8 cellular contexts compared by ENCODE assay signal in the genomic region with DNA sequence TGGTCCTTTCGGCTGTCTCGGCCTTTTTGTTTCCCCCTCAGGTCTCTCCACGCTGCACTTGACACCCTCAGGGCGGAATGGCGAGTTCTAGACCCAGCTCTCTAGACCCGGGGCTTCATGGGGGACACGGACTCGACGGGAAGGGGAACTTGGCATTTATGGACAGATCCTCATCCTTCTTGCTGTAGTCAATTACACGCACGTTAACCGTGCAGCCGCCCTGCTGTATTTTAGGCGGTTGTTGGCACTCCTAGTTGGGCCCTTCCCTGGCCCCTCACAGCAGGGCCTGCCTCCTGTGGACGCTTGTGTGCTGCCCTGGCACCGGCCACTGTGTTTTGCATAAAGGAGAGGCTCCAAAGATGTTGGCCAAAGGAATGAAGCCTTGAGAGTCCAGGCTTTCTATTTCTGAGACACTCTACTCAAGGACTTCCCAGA.
DNase-seq lines count a peak whose midpoint lies in the region; ATAC-seq and TF ChIP-seq lines count a peak whose summit lies in the region.

No MANE protein-coding gene starts in this region.

- peaks cover 13% of the 10 kb centered on the region for H3K4me1 ChIP-seq in OCI-LY3 (ENCODE audit: low read length)

- TF ChIP-seq CTCF in 22Rv1 (IDR thresholded peaks at IDR 0.05), result no peak
- TF ChIP-seq CTCF in GM12875 (IDR thresholded peaks at IDR 0.05; ENCODE audit: borderline replicate concordance, insufficient read depth, low read depth, low read length), result no peak
- no peak for TF ChIP-seq CTCF in OCI-LY3 (IDR thresholded peaks at IDR 0.05; ENCODE audit: low read depth, low read length)
- TF ChIP-seq CTCF in cardiac fibroblast (IDR thresholded peaks at IDR 0.05; ENCODE audit: low read depth, low read length), result no peak

- peak overlapping the region; percentile 68 for H3K27ac ChIP-seq in 22Rv1
- H3K27ac ChIP-seq in OCI-LY3 (ENCODE audit: low read length), result no peak overlapping the region
- H3K27ac ChIP-seq in layer of hippocampus (ENCODE audit: low read depth, low read length), result peak overlapping the region; percentile 79

- peaks cover 44% of the 10 kb centered on the region for H3K79me2 ChIP-seq in OCI-LY3 (ENCODE audit: low read length)

- H3K36me3 Mint-ChIP-seq in stimulated activated naive B cell treated with anti-CD40 and anti-IgM and Interleukin-4, amounts not matched to agents 10 μg/mL and 1 μg/mL and 100 μg/mL, for 72 hours, result peaks cover 4 to 12% of the 10 kb centered on the region in 2 donors

- peak overlapping the region; percentile 56 for H3K27ac Mint-ChIP-seq in stimulated activated naive B cell treated with anti-CD40 and anti-IgM and Interleukin-4, amounts not matched to agents 10 μg/mL and 1 μg/mL and 100 μg/mL, for 72 hours

- peaks cover 8 to 18% of the 10 kb centered on the region in 2 donors for H3K4me1 Mint-ChIP-seq in stimulated activated naive B cell treated with anti-CD40 and anti-IgM and Interleukin-4, amounts not matched to agents 10 μg/mL and 1 μg/mL and 100 μg/mL, for 72 hours

- no peaks in the 10 kb centered on the region for H3K9me3 ChIP-seq in OCI-LY3 (ENCODE audit: insufficient read depth, low read length)

- peak; percentile 20 to 26 for DNase-seq in cardiac fibroblast (ENCODE audit: low read depth in 2 of 2)
- DNase-seq in stimulated activated naive B cell treated with anti-CD40 and anti-IgM and Interleukin-4, amounts not matched to agents 10 μg/mL and 1 μg/mL and 100 μg/mL, for 72 hours, result no peak

- H3K4me3 ChIP-seq in GM12875 (ENCODE audit: low read depth, low read length), result peak overlapping the region; percentile 90
- peak overlapping the region; percentile 92 for H3K4me3 ChIP-seq in OCI-LY3 (ENCODE audit: low read length)
- peak overlapping the region; percentile 51 to 76 for H3K4me3 ChIP-seq in cardiac fibroblast (replicated peaks in 1 of 2; ENCODE audit: low read depth in 2 of 2, low read length in 2 of 2)

- peak in 1 of 2 donors; percentile 8 for ATAC-seq in stimulated activated naive B cell treated with anti-CD40 and anti-IgM and Interleukin-4, amounts not matched to agents 10 μg/mL and 1 μg/mL and 100 μg/mL, for 72 hours (replicated peaks)
- ATAC-seq in HG02970 (IDR thresholded peaks at IDR 0.05; ENCODE audit: low FRiP score, unreplicated experiment) (no peak), HG03342 (IDR thresholded peaks at IDR 0.05; ENCODE audit: unreplicated experiment) (no peak)

- no peaks in the 10 kb centered on the region for H3K27me3 ChIP-seq in OCI-LY3 (ENCODE audit: low read depth, low read length)
- no peaks in the 10 kb centered on the region for H3K27me3 ChIP-seq in layer of hippocampus (ENCODE audit: control insufficient read depth, insufficient read depth, low read length)

- H3K9ac ChIP-seq in OCI-LY3 (ENCODE audit: low read length), result peak overlapping the region; percentile 93

- H3K9me3 Mint-ChIP-seq in stimulated activated naive B cell treated with anti-CD40 and anti-IgM and Interleukin-4, amounts not matched to agents 10 μg/mL and 1 μg/mL and 100 μg/mL, for 72 hours, result no peaks in the 10 kb centered on the region

- H3K4me3 Mint-ChIP-seq in stimulated activated naive B cell treated with anti-CD40 and anti-IgM and Interleukin-4, amounts not matched to agents 10 μg/mL and 1 μg/mL and 100 μg/mL, for 72 hours, result peak overlapping the region; percentile 81 to 90

- peaks cover 29% of the 10 kb centered on the region for H4K20me1 ChIP-seq in OCI-LY3 (ENCODE audit: insufficient read depth, low read length)

- H3K36me3 ChIP-seq in OCI-LY3 (replicated peaks; ENCODE audit: low read depth, low read length), result peaks cover 27% of the 10 kb centered on the region

- peak overlapping the region; percentile 92 for H2AFZ ChIP-seq in OCI-LY3 (ENCODE audit: low read depth, low read length)

- no peaks in the 10 kb centered on the region for H3K27me3 Mint-ChIP-seq in stimulated activated naive B cell treated with anti-CD40 and anti-IgM and Interleukin-4, amounts not matched to agents 10 μg/mL and 1 μg/mL and 100 μg/mL, for 72 hours

- H3K4me2 ChIP-seq in OCI-LY3 (ENCODE audit: low read length), result peak overlapping the region; percentile 70
